Comparison of ENCODE assay signal across 8 cellular contexts in the genomic region with DNA sequence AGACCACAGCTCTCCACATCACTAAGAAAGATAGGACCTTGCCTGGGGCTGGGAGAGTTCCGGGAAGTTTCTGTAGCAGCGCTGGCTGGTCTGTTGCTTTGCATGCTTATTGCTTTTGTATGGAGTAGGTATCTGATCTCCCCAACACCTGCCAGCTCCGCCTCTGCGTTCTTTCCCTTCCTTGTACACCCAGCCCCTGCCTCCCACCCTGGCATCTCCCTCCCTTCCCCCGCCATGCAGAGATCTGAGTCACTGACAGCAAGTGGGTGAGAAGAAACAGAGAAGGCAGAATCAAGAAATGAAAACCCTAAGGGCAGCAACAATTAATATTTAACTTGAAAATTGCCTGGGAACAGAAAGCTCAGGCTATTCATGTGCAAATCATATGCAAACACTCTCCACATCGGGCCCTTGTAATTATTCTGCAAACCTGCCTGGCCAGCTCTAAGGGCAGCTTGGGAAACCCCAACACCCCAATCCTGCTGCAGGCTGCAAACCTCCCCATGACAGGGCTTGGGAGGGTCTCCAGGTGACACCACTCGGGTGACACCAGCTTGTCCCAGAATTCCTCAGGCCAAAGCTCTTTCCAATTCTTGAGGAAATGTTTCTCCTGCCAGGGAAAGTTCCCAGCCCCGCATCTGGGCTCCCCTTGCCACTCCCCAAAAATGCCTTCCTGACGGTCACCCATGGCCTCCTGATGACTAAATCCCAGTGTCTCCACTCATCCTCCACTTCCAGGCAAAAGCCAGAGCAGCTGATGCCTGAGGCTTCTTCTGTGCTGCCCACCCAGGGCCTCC.
A peak's percentile ranks its signal among the peaks of the same experiment; 100 is the strongest.
DNase-seq lines count a peak whose midpoint lies in the region; ATAC-seq, FAIRE-seq and TF ChIP-seq lines count a peak whose summit lies in the region.

No MANE protein-coding gene starts in this region.

- no peak for TF ChIP-seq CTCF in Peyer's patch (IDR thresholded peaks at IDR 0.05)

- H3K27me3 ChIP-seq in Peyer's patch, result no peaks in the 10 kb centered on the region

- no peak overlapping the region for H3K4me3 ChIP-seq in Peyer's patch

- peak; percentile 99 for FAIRE-seq in GM19239 (lab: Jason Lieb, UNC)

- no peaks in the 10 kb centered on the region for H3K36me3 ChIP-seq in Peyer's patch

- H3K4me1 ChIP-seq in Peyer's patch, result peaks cover 0 to 12% (median 0%) of the 10 kb centered on the region in 4 donors

- ATAC-seq in HG02981 (IDR thresholded peaks at IDR 0.05; ENCODE audit: unreplicated experiment) (peak; percentile 77), GM21360 (IDR thresholded peaks at IDR 0.05; ENCODE audit: unreplicated experiment) (no peak)

- H3K9me3 ChIP-seq in Peyer's patch, result no peaks in the 10 kb centered on the region

- intact Hi-C loops in posterior cingulate gyrus (cut with DNase I), result no loop called here

- DNase-seq in GM19239 (ENCODE audit: insufficient read length, low spot score) (peak; percentile 52), Peyer's patch (peak in 1 of 3 donors; percentile 61), posterior cingulate gyrus (peak in 8 of 10 donors; percentile 41 to 93 (median 67)), dermis blood vessel endothelial cell (no peak), HK-2 (ENCODE audit: unreplicated experiment) (no peak), NCI-H1105 (lab: John Stamatoyannopoulos, UW) (no peak)

- TF ChIP-seq POLR2A in Peyer's patch (IDR thresholded peaks at IDR 0.05), result no peak

- peak overlapping the region in 3 of 4 donors; percentile 12 to 46 (median 32) for H3K27ac ChIP-seq in Peyer's patch

Comparison
In these comparisons a context has a peak if more than half of its experiments do, and no peak if none do; other contexts are left out.
1. DNase-seq: peak in GM19239 (single experiment) and posterior cingulate gyrus (8 of 10); none in dermis blood vessel endothelial cell (single experiment), HK-2 (single experiment) and NCI-H1105 (single experiment).